ENCODE assay signal across 11 cellular contexts in genomic region chr5:167244583-167244982, GRCh38.
DNase-seq lines count a peak whose midpoint lies in the region; ATAC-seq and TF ChIP-seq lines count a peak whose summit lies in the region.
"Had no signal": no experiment of that assay in that cellular context is flagged by ENCODE, and none has a peak within 500 bp of the region (broad histone marks: within the 10 kb centered on the region; RNA-seq: fewer than 3 reads in every experiment).

No MANE protein-coding gene starts in this region.

- H3K4me1 Mint-ChIP-seq in stimulated activated naive B cell treated with anti-CD40 and anti-IgM and Interleukin-4, amounts not matched to agents 10 μg/mL and 1 μg/mL and 100 μg/mL, for 72 hours: no peaks in the 10 kb centered on the region
- no peaks in the 10 kb centered on the region for H3K4me1 Mint-ChIP-seq in activated T-cell treated with anti-CD3 and anti-CD28 coated beads, Interleukin-2, amount 50 U/mL, for 4 hours (ENCODE audit: low read depth)
- H3K4me1 Mint-ChIP-seq: CD8-positive, alpha-beta memory T cell had no signal

- H3K36me3 Mint-ChIP-seq in stimulated activated naive B cell treated with anti-CD40 and anti-IgM and Interleukin-4, amounts not matched to agents 10 μg/mL and 1 μg/mL and 100 μg/mL, for 72 hours: no peaks in the 10 kb centered on the region
- H3K36me3 Mint-ChIP-seq in activated T-cell treated with anti-CD3 and anti-CD28 coated beads, Interleukin-2, amount 50 U/mL, for 4 hours (ENCODE audit: insufficient read depth): no peaks in the 10 kb centered on the region
- H3K36me3 Mint-ChIP-seq: CD8-positive, alpha-beta memory T cell had no signal

- no peak overlapping the region for H3K27ac Mint-ChIP-seq in stimulated activated naive B cell treated with anti-CD40 and anti-IgM and Interleukin-4, amounts not matched to agents 10 μg/mL and 1 μg/mL and 100 μg/mL, for 72 hours
- H3K27ac Mint-ChIP-seq: activated T-helper 1 cell treated with anti-CD3 and anti-CD28 coated beads, Interleukin-12 subunit alpha, Interleukin-12 subunit beta, Interleukin-2, Interleukin-4 antibody, amounts not matched to agents 30 ng/mL and 10 ng/mL and 1 ng/mL, durations not matched to agents 14 hours and 24 hours and 36 hours; CD8-positive, alpha-beta memory T cell had no signal

- H3K27ac ChIP-seq in C4-2B: no peak overlapping the region
- H3K27ac ChIP-seq: PC-9 had no signal

- H3K4me3 Mint-ChIP-seq in stimulated activated naive B cell treated with anti-CD40 and anti-IgM and Interleukin-4, amounts not matched to agents 10 μg/mL and 1 μg/mL and 100 μg/mL, for 72 hours: no peak overlapping the region
- H3K4me3 Mint-ChIP-seq in activated T-cell treated with anti-CD3 and anti-CD28 coated beads, Interleukin-2, amount 50 U/mL, for 4 hours: no peak overlapping the region
- H3K4me3 Mint-ChIP-seq: activated T-helper 1 cell treated with anti-CD3 and anti-CD28 coated beads, Interleukin-12 subunit alpha, Interleukin-12 subunit beta, Interleukin-2, Interleukin-4 antibody, amounts not matched to agents 30 ng/mL and 10 ng/mL and 1 ng/mL, durations not matched to agents 14 hours and 24 hours and 36 hours; CD8-positive, alpha-beta memory T cell had no signal

- no peak overlapping the region for H3K4me3 ChIP-seq in astrocyte of the spinal cord (ENCODE audit: low read depth, low read length)
- H3K4me3 ChIP-seq: PC-9 had no signal

- no peak for ATAC-seq in stimulated activated naive B cell treated with anti-CD40 and anti-IgM and Interleukin-4, amounts not matched to agents 10 μg/mL and 1 μg/mL and 100 μg/mL, for 72 hours (replicated peaks)
- no peak for ATAC-seq in activated T-cell treated with anti-CD3 and anti-CD28 coated beads, Interleukin-2, amount 50 U/mL, for 4 hours

- in situ Hi-C loops in astrocyte of the spinal cord (cut with HindIII; ENCODE audit: low sequenced_read_pairs): no loop called here

- peak; percentile 7 for DNase-seq in NAMALWA (ENCODE audit: low spot score)
- DNase-seq in astrocyte of the spinal cord (ENCODE audit: low read depth, low spot score): peak; percentile 18
- DNase-seq in left kidney (ENCODE audit: low read depth, low spot score): peak; percentile 38
- DNase-seq in stimulated activated naive B cell treated with anti-CD40 and anti-IgM and Interleukin-4, amounts not matched to agents 10 μg/mL and 1 μg/mL and 100 μg/mL, for 72 hours: no peak
- no peak for DNase-seq in activated CD8-positive, alpha-beta memory T cell treated with anti-CD3 and anti-CD28 coated beads for 24 hours
- DNase-seq in NCI-H146 (lab: John Stamatoyannopoulos, UW): no peak
- no peak for DNase-seq in activated T-cell treated with anti-CD3 and anti-CD28 coated beads, Interleukin-2, amount 50 U/mL, for 4 hours
- DNase-seq: CD8-positive, alpha-beta memory T cell had no signal

- peak; percentile 79 for TF ChIP-seq CTCF in C4-2B (conservative IDR thresholded peaks at IDR 0.05)
- peak; percentile 46 for TF ChIP-seq CTCF in astrocyte of the spinal cord (IDR thresholded peaks at IDR 0.05; ENCODE audit: low read depth, low read length)

- peaks cover 0 to 7% of the 10 kb centered on the region in 2 donors for H3K9me3 Mint-ChIP-seq in stimulated activated naive B cell treated with anti-CD40 and anti-IgM and Interleukin-4, amounts not matched to agents 10 μg/mL and 1 μg/mL and 100 μg/mL, for 72 hours
- peaks cover 10% of the 10 kb centered on the region for H3K9me3 Mint-ChIP-seq in activated T-cell treated with anti-CD3 and anti-CD28 coated beads, Interleukin-2, amount 50 U/mL, for 4 hours

- no peaks in the 10 kb centered on the region for H3K27me3 Mint-ChIP-seq in stimulated activated naive B cell treated with anti-CD40 and anti-IgM and Interleukin-4, amounts not matched to agents 10 μg/mL and 1 μg/mL and 100 μg/mL, for 72 hours
- no peaks in the 10 kb centered on the region for H3K27me3 Mint-ChIP-seq in activated T-cell treated with anti-CD3 and anti-CD28 coated beads, Interleukin-2, amount 50 U/mL, for 4 hours (ENCODE audit: low read depth)

Comparison
In these comparisons a context has a peak if more than half of its experiments do, and no peak if none do; other contexts are left out.
1. DNase-seq: peak in NAMALWA (single experiment), astrocyte of the spinal cord (single experiment) and left kidney (single experiment); none in stimulated activated naive B cell treated with anti-CD40 and anti-IgM and Interleukin-4, amounts not matched to agents 10 μg/mL and 1 μg/mL and 100 μg/mL, for 72 hours (single experiment), activated CD8-positive, alpha-beta memory T cell treated with anti-CD3 and anti-CD28 coated beads for 24 hours (single experiment), NCI-H146 (single experiment) and activated T-cell treated with anti-CD3 and anti-CD28 coated beads, Interleukin-2, amount 50 U/mL, for 4 hours (single experiment).